ENCODE assay signal across 7 cellular contexts in genomic region chr5:177150061-177150460, GRCh38. TPM values are rescaled to one million over a fixed set of nuclear protein-coding genes. Genes with fewer than 3 reads are reported as not detected.
DNase-seq lines count a peak whose midpoint lies in the region; ATAC-seq and TF ChIP-seq lines count a peak whose summit lies in the region.
"Not testable (repeated sequence)": the region's sequence is repeated elsewhere in the genome, so short reads cannot be mapped to it uniquely, and the experiment has no call there.

No MANE protein-coding gene starts in this region.

- not testable (repeated sequence) for H3K36me3 Mint-ChIP-seq in chondrocyte (ENCODE audit: low read depth); neural progenitor cell

- not testable (repeated sequence) for H3K4me3 ChIP-seq in HEK293 (ENCODE audit: low read depth, low read length); neural progenitor cell; spleen; upper lobe of right lung

- H2AFZ ChIP-seq in neural progenitor cell (replicated peaks) = not testable (repeated sequence)

- H3K4me1 ChIP-seq in HEK293 (ENCODE audit: control insufficient read depth, insufficient read depth, low read length); neural progenitor cell; upper lobe of right lung: not testable (repeated sequence)
- peaks cover 0 to 25% (median 1%) of the 10 kb centered on the region in 6 donors for H3K4me1 ChIP-seq in spleen

- not testable (repeated sequence) for H3K27me3 ChIP-seq in neural progenitor cell; spleen (replicated peaks in 1 of 7); upper lobe of right lung

- H3F3A ChIP-seq in neural progenitor cell (ENCODE audit: low read depth) = not testable (repeated sequence)

- intact Hi-C loops in spleen (cut with DNase I; ENCODE audit: low total_unique reads); upper lobe of right lung (cut with DNase I): not testable (repeated sequence)

- peak; percentile 17 for DNase-seq in activated CD8-positive, alpha-beta memory T cell treated with anti-CD3 and anti-CD28 coated beads for 24 hours
- DNase-seq in chondrocyte (ENCODE audit: low spot score) (peak; percentile 44), mesenteric fat pad (ENCODE audit: low spot score) (peak; percentile 55), spleen (peak; percentile 35), upper lobe of right lung (peak; percentile 15)
- DNase-seq in neural progenitor cell (ENCODE audit: low spot score) = not testable (repeated sequence)

- CTCF ChIA-PET in HEK293 (lab: Yijun Ruan, JAX) = interaction anchor here (0.6 to 0.9 kb wide), 2 partner anchors 219 to 570 kb away, joined by 3 to 5 read pairs; no protein-coding TSS in a partner anchor

- H3K27ac Mint-ChIP-seq in chondrocyte (ENCODE audit: unreplicated experiment); neural progenitor cell: not testable (repeated sequence)

- H3K27me3 Mint-ChIP-seq in chondrocyte (ENCODE audit: low read depth); neural progenitor cell (ENCODE audit: insufficient read depth, low read depth): not testable (repeated sequence)

- H3K4me1 Mint-ChIP-seq in chondrocyte (ENCODE audit: low read depth); neural progenitor cell: not testable (repeated sequence)

- peaks cover 92% of the 10 kb centered on the region for H4K20me1 ChIP-seq in neural progenitor cell (ENCODE audit: low read depth)

- TF ChIP-seq CTCF in HEK293 (tag by site-specific recombination; IDR thresholded peaks at IDR 0.05); chondrocyte (IDR thresholded peaks at IDR 0.05); neural progenitor cell (IDR thresholded peaks at IDR 0.05); spleen (IDR thresholded peaks at IDR 0.05 in 8 of 11, conservative IDR thresholded peaks at IDR 0.05 in 3 of 11); upper lobe of right lung (IDR thresholded peaks at IDR 0.05): not testable (repeated sequence)

- not testable (repeated sequence) for H3K9ac ChIP-seq in neural progenitor cell

- H3K9me3 Mint-ChIP-seq in chondrocyte (ENCODE audit: low read depth); neural progenitor cell: not testable (repeated sequence)

- not testable (repeated sequence) for H3K9me3 ChIP-seq in HEK293 (ENCODE audit: control insufficient read depth, insufficient read depth, low read depth, low read length); neural progenitor cell (ENCODE audit: low read depth); spleen; upper lobe of right lung

- H3K4me3 Mint-ChIP-seq in chondrocyte (ENCODE audit: unreplicated experiment) = not testable (repeated sequence)
- peak overlapping the region; percentile 46 for H3K4me3 Mint-ChIP-seq in neural progenitor cell

- H3K36me3 ChIP-seq in HEK293 (ENCODE audit: control insufficient read depth in 2 of 2, insufficient read depth in 1 of 2, low read length in 2 of 2) (peaks cover 63 to 67% of the 10 kb centered on the region in 2 experiments), neural progenitor cell (peaks cover 15% of the 10 kb centered on the region), spleen (peaks cover 0 to 97% (median 60%) of the 10 kb centered on the region in 6 donors), upper lobe of right lung (peaks cover 69% of the 10 kb centered on the region)

- H3K27ac ChIP-seq in HEK293 (ENCODE audit: extremely low read depth, low read depth, low read length); neural progenitor cell; spleen; upper lobe of right lung: not testable (repeated sequence)

- POLR2A ChIA-PET in HEK293 (lab: Yijun Ruan, JAX) = not testable (repeated sequence)

- TF ChIP-seq POLR2A in spleen (IDR thresholded peaks at IDR 0.05) = not testable (repeated sequence)

- ATAC-seq in upper lobe of right lung = not testable (repeated sequence)

- not testable (repeated sequence) for H3K4me2 ChIP-seq in neural progenitor cell

- 95 to 97% (median 96%) methylated on average over 17 of the region's 17 CpGs for WGBS in spleen, 5 donors

- peaks cover 100% of the 10 kb centered on the region for H3K79me2 ChIP-seq in neural progenitor cell (ENCODE audit: low read depth)

TF ChIP-seq in HEK293, 187 proteins besides CTCF, POLR2A, EP300 and RAD21:
- TF ChIP-seq ZNF600 (tag by site-specific recombination; IDR thresholded peaks at IDR 0.05) = peak; percentile 58; the same call in 1 of the 2 replicates

RNA-seq across cellular contexts. Expression of gene NSD1, which starts 16.5 kb away (rescaled TPM):
- total RNA-seq in chondrocyte (64.0 to 77.0 TPM (median 67.3 TPM) in 3 replicates), mesenteric fat pad (74.6 TPM), neural progenitor cell (ENCODE audit: low replicate concordance) (61.3 and 114 TPM in 2 replicates), spleen (100 to 1,000 TPM in 2 of 7 donors, 10 to 100 TPM in 5; 65.0 to 130 (median 79.7) TPM), upper lobe of right lung (67.7 TPM)
- polyA plus RNA-seq in spleen = 1 to 10 TPM; 4.1 to 9.7 (median 5.0) TPM
